In genomic region chr11:22165799-22166548, GRCh38 we compare ENCODE assay signal across 28 cellular contexts. TPM values are rescaled to one million over a fixed set of nuclear protein-coding genes. Genes with fewer than 3 reads are reported as not detected.
"Had no signal": no experiment of that assay in that cellular context is flagged by ENCODE, and none has a peak within 500 bp of the region (broad histone marks: within the 10 kb centered on the region; RNA-seq: fewer than 3 reads in every experiment).

No MANE protein-coding gene starts in this region.

- ATAC-seq: activated CD8-positive, alpha-beta memory T cell treated with anti-CD3 and anti-CD28 coated beads, Interleukin-2, amount 10 ng/mL, durations not matched to agents 7 days and 5 days; activated CD8-positive, alpha-beta T cell treated with anti-CD3 and anti-CD28 coated beads, Interleukin-2, amount 10 ng/mL, durations not matched to agents 7 days and 5 days; activated naive CD8-positive, alpha-beta T cell treated with anti-CD3 and anti-CD28 coated beads, Interleukin-2, amount 50 U/mL, for 24 hours had no signal

- H3K9me3 ChIP-seq: ascending aorta had no signal

- H3K27me3 ChIP-seq: ascending aorta, cardiac muscle cell had no signal

- H3K4me3 ChIP-seq: ascending aorta, cardiac muscle cell had no signal

- DNase-seq: activated B cell treated with CpG ODN at 0.5 μM for 24 hours; activated CD4-positive, alpha-beta memory T cell treated with anti-CD3 and anti-CD28 coated beads, Interleukin-2, amount 10 ng/mL, durations not matched to agents 7 days and 5 days; activated CD4-positive, alpha-beta T cell treated with anti-CD3 and anti-CD28 coated beads for 48 hours; activated CD4-positive, alpha-beta T cell treated with anti-CD3 and anti-CD28 coated beads, Interleukin-2, amount 10 ng/mL, durations not matched to agents 7 days and 5 days; activated CD4-positive, alpha-beta T cell treated with anti-CD3 and anti-CD28 coated beads, Interleukin-2, amount 50 U/mL, for 48 hours; activated CD4-positive, CD25-positive, alpha-beta regulatory T cell treated with anti-CD3 and anti-CD28 coated beads, Interleukin-2, amount 50 U/mL, for 72 hours; activated CD8-positive, alpha-beta memory T cell treated with anti-CD3 and anti-CD28 coated beads for 24 hours; activated CD8-positive, alpha-beta memory T cell treated with anti-CD3 and anti-CD28 coated beads, Interleukin-2, amount 10 ng/mL, durations not matched to agents 7 days and 5 days; activated CD8-positive, alpha-beta memory T cell treated with anti-CD3 and anti-CD28 coated beads, Interleukin-2, amount 50 U/mL, for 48 hours; activated CD8-positive, alpha-beta T cell treated with anti-CD3 and anti-CD28 coated beads, Interleukin-2, amount 10 ng/mL, durations not matched to agents 7 days and 5 days; activated effector memory CD4-positive, alpha-beta T cell treated with Interleukin-2 at 50 U/mL for 16 hours; activated gamma-delta T cell; activated naive CD4-positive, alpha-beta T cell treated with anti-CD3 and anti-CD28 coated beads, Interleukin-2, amount 10 ng/mL, durations not matched to agents 7 days and 5 days; activated naive CD4-positive, alpha-beta T cell treated with Interleukin-2 at 50 U/mL for 16 hours; activated naive CD8-positive, alpha-beta T cell treated with anti-CD3 and anti-CD28 coated beads, Interleukin-2, amount 10 ng/mL, durations not matched to agents 7 days and 5 days; activated naive CD8-positive, alpha-beta T cell treated with anti-CD3 and anti-CD28 coated beads, Interleukin-2, amount 50 U/mL, for 24 hours; activated T-cell treated with anti-CD3 and anti-CD28 coated beads, Interleukin-2, amount 50 U/mL, for 24 hours; activated T-cell treated with anti-CD3 and anti-CD28 coated beads, Interleukin-2, amount 50 U/mL, for 48 hours; amygdala; anterior cingulate cortex; caudate nucleus; cerebellar nuclear complex; T-helper 2 cell; T-helper 9 cell had no signal

- H3K36me3 ChIP-seq: ascending aorta, cardiac muscle cell had no signal

- H3K27ac ChIP-seq: ascending aorta, cardiac muscle cell, VCaP had no signal

- H3K4me1 ChIP-seq: ascending aorta had no signal

RNA-seq across cellular contexts. Expression of gene ANO5, which starts 26.9 kb away (rescaled TPM):
- total RNA-seq: activated B cell treated with CpG ODN at 0.5 μM for 24 hours; activated CD4-positive, alpha-beta memory T cell treated with anti-CD3 and anti-CD28 coated beads, Interleukin-2, amount 10 ng/mL, durations not matched to agents 7 days and 5 days; activated T-helper 2 cell treated with anti-CD3 and anti-CD28 coated beads, Interferon-gamma antibody, Interleukin-2, Interleukin-4, amounts not matched to agents 10 μg/mL and 5 μg/mL and 100 μg/mL, durations not matched to agents 14 hours and 24 hours and 36 hours; ascending aorta had no signal
